Comparison of ENCODE assay signal across 1 cellular context in genomic region chr17:27525836-27526235, GRCh38.
TF ChIP-seq lines count a peak whose summit lies in the region.

No MANE protein-coding gene starts in this region.

TF ChIP-seq in K562, 482 proteins besides CTCF, POLR2A, EP300 and RAD21:
- TF ChIP-seq HMG20B (CRISPR knock-in tag; IDR thresholded peaks at IDR 0.05): no peak
- TF ChIP-seq ZNF512 (tag; IDR thresholded peaks at IDR 0.05): peak; percentile 89
